20 cellular contexts compared by ENCODE assay signal in genomic region chr9:112111461-112111860, GRCh38.
DNase-seq lines count a peak whose midpoint lies in the region; ATAC-seq, FAIRE-seq and TF ChIP-seq lines count a peak whose summit lies in the region.
"Had no signal": no experiment of that assay in that cellular context is flagged by ENCODE, and none has a peak within 500 bp of the region (broad histone marks: within the 10 kb centered on the region; RNA-seq: fewer than 3 reads in every experiment).

No MANE protein-coding gene starts in this region.

- TF ChIP-seq CTCF in HepG2 (CRISPR knock-in tag; IDR thresholded peaks at IDR 0.05) = no peak
- TF ChIP-seq CTCF in right lobe of liver (IDR thresholded peaks at IDR 0.05) = no peak
- TF ChIP-seq CTCF in colonic mucosa (IDR thresholded peaks at IDR 0.05) = no peak
- no peak for TF ChIP-seq CTCF in transverse colon (IDR thresholded peaks at IDR 0.05)

- H3K79me2 ChIP-seq in HepG2 (ENCODE audit: insufficient read depth, low read length) = no peaks in the 10 kb centered on the region

- H3K4me3 ChIP-seq in HepG2 (replicated peaks in 1 of 3; ENCODE audit: insufficient read depth in 1 of 3, low read depth in 2 of 3, low read length in 3 of 3) (no peak overlapping the region), right lobe of liver (no peak overlapping the region), colonic mucosa (no peak overlapping the region), transverse colon (no peak overlapping the region)
- H3K4me3 ChIP-seq: SJSA1 had no signal

- no peak overlapping the region for H2AFZ ChIP-seq in HepG2 (ENCODE audit: low read length)

- H3K9ac ChIP-seq in HepG2 (ENCODE audit: insufficient read depth, low read depth, low read length) (no peak overlapping the region), colonic mucosa (ENCODE audit: low read depth in 2 of 2, low read length in 2 of 2) (no peak overlapping the region)

- H3K4me1 ChIP-seq in HepG2 (ENCODE audit: insufficient read depth, low read length) (peaks cover 43% of the 10 kb centered on the region), right lobe of liver (peaks cover 0 to 14% (median 7%) of the 10 kb centered on the region in 4 donors), colonic mucosa (no peaks in the 10 kb centered on the region), transverse colon (peaks cover 0 to 7% (median 3%) of the 10 kb centered on the region in 4 donors)

- TF ChIP-seq EP300 in HepG2 (IDR thresholded peaks at IDR 0.05; ENCODE audit: low read depth in 2 of 2, low read length in 2 of 2) (no peak), HepG2 (CRISPR knock-in tag; IDR thresholded peaks at IDR 0.05; ENCODE audit: borderline replicate concordance) (no peak), transverse colon (IDR thresholded peaks at IDR 0.05; ENCODE audit: low read depth) (no peak)

- in situ Hi-C loops in HepG2 (cut with HindIII; ENCODE audit: extremely low pct_ligation_motif_present, low pct_unique_long_range_greater_than_20kb) (no loop called here), transverse colon (cut with MboI; ENCODE audit: low pct_ligation_motif_present in 1 of 4, low pct_unique_long_range_greater_than_20kb in 1 of 4, low sequenced_read_pairs in 3 of 4) (loop anchor here in 1 of 4 donors (5.0 kb wide), 1 partner anchor 246 kb away; no protein-coding TSS in a partner anchor)

- H3K36me3 ChIP-seq in HepG2 (replicated peaks in 1 of 2; ENCODE audit: control insufficient read depth in 1 of 2, insufficient read depth in 2 of 2, low read length in 2 of 2) (peaks cover 4 to 23% of the 10 kb centered on the region in 2 experiments; a peak in 4 of 5 replicates), right lobe of liver (no peaks in the 10 kb centered on the region), colonic mucosa (no peaks in the 10 kb centered on the region), transverse colon (no peaks in the 10 kb centered on the region)

- H4K20me1 ChIP-seq in HepG2 (ENCODE audit: insufficient read depth, low read length) = no peaks in the 10 kb centered on the region

- H3K4me2 ChIP-seq in HepG2 (ENCODE audit: low read depth, low read length) = no peak overlapping the region

- H3K27ac ChIP-seq in HepG2 (ENCODE audit: extremely low read length, insufficient read depth, low read length) (peak overlapping the region; percentile 4), right lobe of liver (no peak overlapping the region), colonic mucosa (no peak overlapping the region), transverse colon (no peak overlapping the region)

- TF ChIP-seq POLR2A in HepG2 (IDR thresholded peaks at IDR 0.05; ENCODE audit: insufficient read depth in 1 of 2, low read depth in 2 of 2, low read length in 2 of 2) = no peak
- TF ChIP-seq POLR2A in right lobe of liver (IDR thresholded peaks at IDR 0.05) = no peak
- no peak for TF ChIP-seq POLR2A in transverse colon (IDR thresholded peaks at IDR 0.05)

- no peak for TF ChIP-seq RAD21 in HepG2 (CRISPR knock-in tag; IDR thresholded peaks at IDR 0.05)

- no peak for DNase-seq in HepG2 (ENCODE audit: low spot score)
- no peak for DNase-seq in right lobe of liver
- peak; percentile 14 for DNase-seq in colonic mucosa
- peak; percentile 12 for DNase-seq in occipital lobe (lab: John Stamatoyannopoulos, UW)
- no peak for DNase-seq in C1 segment of cervical spinal cord (lab: John Stamatoyannopoulos, UW)
- DNase-seq in HPDE6-E6E7 (ENCODE audit: extremely low spot score) = no peak
- DNase-seq in transverse colon = no peak
- DNase-seq: 8988T; CD8-positive, alpha-beta memory T cell; DMS79 treated with DMSO at 0.1 percent for 48 hours; HFFc6; IMR-90; NCI-H1417 treated with DMSO at 0.1 percent for 48 hours; NCI-H1930; NCI-H345; NCI-H524 treated with DMSO at 0.1 percent for 48 hours had no signal

- ATAC-seq in HepG2 = no peak
- ATAC-seq in right lobe of liver = no peak
- no peak for ATAC-seq in GM18858 (IDR thresholded peaks at IDR 0.05; ENCODE audit: unreplicated experiment)

- CTCF ChIA-PET in HepG2 (lab: Yijun Ruan, JAX; ENCODE audit: low intra/inter-chr PET ratio, low total read pairs) = no interaction called here

- no peak for FAIRE-seq in HepG2 (lab: Jason Lieb, UNC)
- FAIRE-seq: D721Med, H54 had no signal

- no TSS peak for BruUV-seq in HepG2 (replicated peaks; lab: Mats Ljungman, UMichigan)

- H3K9me3 ChIP-seq in HepG2 (ENCODE audit: low read length) = no peaks in the 10 kb centered on the region
- no peaks in the 10 kb centered on the region for H3K9me3 ChIP-seq in right lobe of liver
- H3K9me3 ChIP-seq in colonic mucosa = no peaks in the 10 kb centered on the region
- no peaks in the 10 kb centered on the region for H3K9me3 ChIP-seq in transverse colon
- H3K9me3 ChIP-seq: SJSA1 had no signal

- H3K27me3 ChIP-seq in HepG2 (ENCODE audit: control insufficient read depth in 1 of 2, insufficient read depth in 2 of 2, low read length in 2 of 2) = no peaks in the 10 kb centered on the region
- H3K27me3 ChIP-seq in right lobe of liver = no peaks in the 10 kb centered on the region
- no peaks in the 10 kb centered on the region for H3K27me3 ChIP-seq in colonic mucosa
- no peaks in the 10 kb centered on the region for H3K27me3 ChIP-seq in transverse colon
- H3K27me3 ChIP-seq: SJSA1 had no signal

- POLR2A ChIA-PET in HepG2 (lab: Yijun Ruan, JAX) = no interaction called here

- intact Hi-C loops in HepG2 (cut with micrococcal nuclease; ENCODE audit: unreplicated experiment) = loop anchor here (5.0 kb wide), 1 partner anchor 116 kb away; no protein-coding TSS in a partner anchor
- intact Hi-C loops in right lobe of liver (cut with DNase I) = loop anchor here in 1 of 2 donors (10.0 kb wide), 1 partner anchor 253 kb away; no protein-coding TSS in a partner anchor
- intact Hi-C loops in colonic mucosa (cut with DNase I) = loop anchor here (5.0 kb wide), 1 partner anchor 251 kb away; no protein-coding TSS in a partner anchor
- intact Hi-C loops in transverse colon (cut with DNase I; ENCODE audit: low total_unique reads) = no loop called here

- 98% methylated on average over 8 of the region's 8 CpGs for WGBS in HepG2 (ENCODE audit: low lambda C conversion rate)
- WGBS in right lobe of liver (ENCODE audit: insufficient coverage, low coverage, low lambda C conversion rate, missing lambda C conversion rate) = 75% methylated on average over 6 of the region's 8 CpGs
- WGBS in transverse colon (ENCODE audit: low coverage in 1 of 2), 2 donors = 75 to 86% methylated on average over 1 to 8 of the region's 8 CpGs

TF ChIP-seq in HepG2, 621 proteins besides CTCF, POLR2A, EP300 and RAD21 (continues in another document):
- TF ChIP-seq CCAR2 (optimal IDR thresholded peaks at IDR 0.05; ENCODE audit: low read depth, low read length) (no peak), NPAS2 (CRISPR knock-in tag; IDR thresholded peaks at IDR 0.05; ENCODE audit: borderline replicate concordance) (no peak), SKI (IDR thresholded peaks at IDR 0.05; ENCODE audit: partially characterized antibody) (no peak), ZHX2 (IDR thresholded peaks at IDR 0.05; ENCODE audit: low read depth) (no peak), ZHX2 (CRISPR knock-in tag; IDR thresholded peaks at IDR 0.05; ENCODE audit: borderline replicate concordance) (no peak), JUN (CRISPR knock-in tag; IDR thresholded peaks at IDR 0.05) (no peak)

Comparison
In these comparisons a context has a peak if more than half of its experiments do, and no peak if none do; other contexts are left out.
1. DNase-seq: peak in colonic mucosa (single experiment) and occipital lobe (single experiment); none in HepG2 (single experiment), right lobe of liver (0 of 3), C1 segment of cervical spinal cord (0 of 14), HPDE6-E6E7 (single experiment) and transverse colon (single experiment).